8 cellular contexts compared by ENCODE assay signal in the genomic region with DNA sequence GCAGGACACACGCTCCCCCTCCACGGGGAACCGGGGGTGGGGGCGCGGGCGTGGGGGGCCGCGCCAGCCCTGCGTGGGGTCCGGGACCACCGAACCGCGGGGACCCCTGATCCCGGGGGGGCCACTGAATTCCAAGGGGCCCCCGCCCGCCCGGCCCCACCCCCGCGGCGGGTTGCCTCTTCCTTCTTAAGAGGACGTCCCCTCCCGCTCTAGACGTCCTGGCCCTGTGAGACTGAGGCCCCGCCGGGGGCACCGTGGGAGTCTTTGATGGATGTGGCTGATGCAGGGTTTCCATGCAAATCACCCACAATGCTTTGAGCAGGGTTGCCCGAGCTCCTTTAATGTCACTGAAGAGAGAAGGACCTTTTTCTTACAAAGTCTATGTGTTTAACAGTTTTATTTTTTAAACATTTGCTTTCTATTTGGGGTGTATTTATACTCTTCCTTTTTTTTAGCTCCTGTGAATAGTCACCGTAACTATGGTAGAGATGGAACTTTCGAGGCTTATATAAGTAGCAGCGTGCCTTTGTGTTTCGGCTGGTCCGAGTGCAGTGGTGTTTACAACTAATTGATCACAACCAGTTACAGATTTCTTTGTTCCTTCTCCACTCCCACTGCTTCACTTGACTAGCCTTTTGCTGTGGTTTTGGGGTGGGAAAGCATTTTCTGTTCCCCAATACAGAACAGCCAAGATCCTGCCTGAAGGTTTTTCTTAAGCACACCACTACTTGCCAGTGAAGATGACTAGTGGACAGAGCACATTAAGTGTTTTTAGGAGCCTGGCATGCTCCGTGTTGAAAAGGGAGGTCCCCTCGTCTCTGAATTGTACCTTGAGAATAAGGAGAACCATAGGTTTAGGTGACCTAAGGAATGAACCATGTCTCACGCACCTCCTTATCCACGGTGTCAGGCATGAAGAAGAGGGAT. TPM values are rescaled to one million over a fixed set of nuclear protein-coding genes. Genes with fewer than 3 reads are reported as not detected.
DNase-seq lines count a peak whose midpoint lies in the region; ATAC-seq and TF ChIP-seq lines count a peak whose summit lies in the region.

No MANE protein-coding gene starts in this region.

- TF ChIP-seq CTCF in KMS-11 (conservative IDR thresholded peaks at IDR 0.05; ENCODE audit: low read depth, low read length): no peak
- TF ChIP-seq CTCF in Peyer's patch (IDR thresholded peaks at IDR 0.05): no peak
- no peak for TF ChIP-seq CTCF in fibroblast of lung (conservative IDR thresholded peaks at IDR 0.05 in 1 of 2, IDR thresholded peaks at IDR 0.05 in 1 of 2; ENCODE audit: low read depth in 1 of 2, low read length in 2 of 2)

- H3K27me3 Mint-ChIP-seq in natural killer cell treated with Interleukin-12 subunit alpha and Interleukin-12 subunit beta and Interleukin-15 and Interleukin-18, amount 100 ng/mL, for 72 hours: peaks cover 6 to 10% of the 10 kb centered on the region in 2 donors

- peaks cover 50% of the 10 kb centered on the region in 2 donors for H3K4me1 Mint-ChIP-seq in natural killer cell treated with Interleukin-12 subunit alpha and Interleukin-12 subunit beta and Interleukin-15 and Interleukin-18, amount 100 ng/mL, for 72 hours (ENCODE audit: low read depth in 2 of 2)

- H3K9me3 ChIP-seq in Peyer's patch: no peaks in the 10 kb centered on the region
- H3K9me3 ChIP-seq in fibroblast of lung (ENCODE audit: control insufficient read depth, insufficient read depth, low read depth, low read length): no peaks in the 10 kb centered on the region

- DNase-seq in DMS153 (lab: John Stamatoyannopoulos, UW) (peak; percentile 46), Peyer's patch (peak; percentile 49 to 82 (median 74)), activated T-helper 1 cell treated with Interleukin-2 at 50 U/mL for 16 hours (ENCODE audit: low read depth) (peak; percentile 71), fibroblast of lung (ENCODE audit: low read depth in 2 of 2) (peak; percentile 72 to 88)
- peak; percentile 76 for DNase-seq in natural killer cell treated with Interleukin-12 subunit alpha and Interleukin-12 subunit beta and Interleukin-15 and Interleukin-18, amount 100 ng/mL, for 72 hours (ENCODE audit: low spot score)
- DNase-seq in stimulated activated naive CD4-positive, alpha-beta T cell treated with Interleukin-2 at 50 U/mL for 16 hours (lab: John Stamatoyannopoulos, UW): peak; percentile 87

- H2AFZ ChIP-seq in KMS-11 (ENCODE audit: low read depth) (peak overlapping the region; percentile 73), fibroblast of lung (ENCODE audit: low read length) (peak overlapping the region; percentile 72)

- H3K4me1 ChIP-seq in KMS-11 (ENCODE audit: low read depth, poor library complexity, severe bottlenecking): peaks cover 47% of the 10 kb centered on the region
- peaks cover 0 to 36% (median 7%) of the 10 kb centered on the region in 4 donors for H3K4me1 ChIP-seq in Peyer's patch
- peaks cover 3% of the 10 kb centered on the region for H3K4me1 ChIP-seq in fibroblast of lung (ENCODE audit: control insufficient read depth, extremely low read depth, insufficient read depth, low read length)

- H3K27me3 ChIP-seq in KMS-11 (ENCODE audit: insufficient read depth, low read depth) (peaks cover 14% of the 10 kb centered on the region; the same call in 1 of the 2 replicates), Peyer's patch (no peaks in the 10 kb centered on the region), fibroblast of lung (ENCODE audit: control insufficient read depth, insufficient read depth, low read length) (no peaks in the 10 kb centered on the region)

- H4K20me1 ChIP-seq in KMS-11 (ENCODE audit: insufficient read depth): no peaks in the 10 kb centered on the region
- H4K20me1 ChIP-seq in fibroblast of lung (ENCODE audit: control insufficient read depth, extremely low read depth, insufficient read depth, low read length): no peaks in the 10 kb centered on the region

- ATAC-seq in GM21717 (IDR thresholded peaks at IDR 0.05; ENCODE audit: unreplicated experiment): peak; percentile 68
- peak; percentile 76 to 87 for ATAC-seq in natural killer cell treated with Interleukin-12 subunit alpha and Interleukin-12 subunit beta and Interleukin-15 and Interleukin-18, amount 100 ng/mL, for 72 hours

- H3K4me3 ChIP-seq in KMS-11 (IDR thresholded peaks at IDR 0.05; ENCODE audit: insufficient read depth, low read depth, low read length): no peak overlapping the region
- peak overlapping the region; percentile 54 to 83 (median 62) for H3K4me3 ChIP-seq in Peyer's patch
- H3K4me3 ChIP-seq in fibroblast of lung (replicated peaks in 1 of 4; ENCODE audit: control extremely low read depth in 1 of 4, insufficient read depth in 1 of 4, low read depth in 3 of 4, low read length in 4 of 4): peak overlapping the region; percentile 63 to 80 (median 72)

- no peak for TF ChIP-seq POLR2A in Peyer's patch (IDR thresholded peaks at IDR 0.05)

- H3K9me3 Mint-ChIP-seq in natural killer cell treated with Interleukin-12 subunit alpha and Interleukin-12 subunit beta and Interleukin-15 and Interleukin-18, amount 100 ng/mL, for 72 hours: peaks cover 4% of the 10 kb centered on the region

- H3K36me3 ChIP-seq in KMS-11 (ENCODE audit: insufficient read depth): no peaks in the 10 kb centered on the region
- H3K36me3 ChIP-seq in Peyer's patch: no peaks in the 10 kb centered on the region
- no peaks in the 10 kb centered on the region for H3K36me3 ChIP-seq in fibroblast of lung (ENCODE audit: control insufficient read depth, insufficient read depth, low read length)

- no peak overlapping the region; the same call in 1 of the 2 replicates for H3K27ac ChIP-seq in KMS-11
- H3K27ac ChIP-seq in Peyer's patch: peak overlapping the region in 3 of 4 donors; percentile 0 to 64 (median 22)
- peak overlapping the region; percentile 45 for H3K27ac ChIP-seq in fibroblast of lung (ENCODE audit: insufficient read depth, low read length)

- H3K79me2 ChIP-seq in KMS-11 (ENCODE audit: insufficient read depth, low read depth) (no peaks in the 10 kb centered on the region), fibroblast of lung (ENCODE audit: control insufficient read depth, insufficient read depth, low read length) (no peaks in the 10 kb centered on the region)

- H3K36me3 Mint-ChIP-seq in natural killer cell treated with Interleukin-12 subunit alpha and Interleukin-12 subunit beta and Interleukin-15 and Interleukin-18, amount 100 ng/mL, for 72 hours: no peaks in the 10 kb centered on the region

- peak overlapping the region; percentile 90 for H3K4me3 Mint-ChIP-seq in natural killer cell treated with Interleukin-12 subunit alpha and Interleukin-12 subunit beta and Interleukin-15 and Interleukin-18, amount 100 ng/mL, for 72 hours

- peak overlapping the region; percentile 90 to 93 for H3K27ac Mint-ChIP-seq in natural killer cell treated with Interleukin-12 subunit alpha and Interleukin-12 subunit beta and Interleukin-15 and Interleukin-18, amount 100 ng/mL, for 72 hours

- H3K4me2 ChIP-seq in KMS-11: peak overlapping the region; percentile 87
- H3K4me2 ChIP-seq in fibroblast of lung (ENCODE audit: extremely low read depth, insufficient read depth, low read length): peak overlapping the region; percentile 98

- H3K9ac ChIP-seq in KMS-11 (peak overlapping the region; percentile 16; the same call in 1 of the 2 replicates), fibroblast of lung (ENCODE audit: insufficient read depth, low read length) (no peak overlapping the region)

RNA-seq across cellular contexts. Expression of a gene that starts 44.8 kb away (rescaled TPM):
- 100 to 1,000 TPM in 1 of 4 donors, 10 to 100 TPM in 3; 57.1 to 100 (median 61.6) TPM for total RNA-seq in Peyer's patch
- 156 and 266 TPM in 2 replicates for total RNA-seq in fibroblast of lung
- polyA plus RNA-seq in fibroblast of lung: 210 and 236 TPM in 2 replicates
- 175 and 182 TPM in 2 replicates for polyA plus RNA-seq in fibroblast of lung (2012)
- polyA minus RNA-seq in fibroblast of lung (ENCODE audit: low replicate concordance): 77.0 and 107 TPM in 2 replicates
- 100 to 1,000 TPM; 141 to 159 TPM for total RNA-seq in natural killer cell treated with Interleukin-12 subunit alpha and Interleukin-12 subunit beta and Interleukin-15 and Interleukin-18, amount 100 ng/mL, for 72 hours
